ENCODE assay signal across 11 cellular contexts in the genomic region with DNA sequence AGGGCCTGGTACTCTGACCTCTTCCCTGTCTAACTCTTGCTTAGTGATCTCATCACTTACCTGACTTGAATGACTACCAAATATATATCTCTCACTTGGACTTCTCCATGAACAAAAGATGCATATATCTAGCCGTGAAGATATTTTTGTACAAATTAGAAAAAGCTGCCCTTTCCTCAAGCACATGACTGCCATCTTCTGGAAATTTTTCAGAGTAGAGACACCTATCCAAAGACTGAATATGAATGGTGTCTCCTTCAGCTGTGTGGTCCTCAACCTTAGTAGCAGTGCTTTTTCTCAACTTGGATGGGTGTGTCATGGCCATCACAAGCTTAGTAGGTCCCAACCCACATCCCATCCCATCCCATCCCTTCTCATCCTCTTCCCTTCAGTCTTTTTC.
DNase-seq lines count a peak whose midpoint lies in the region; FAIRE-seq and TF ChIP-seq lines count a peak whose summit lies in the region.
"Had no signal": no experiment of that assay in that cellular context is flagged by ENCODE, and none has a peak within 500 bp of the region (broad histone marks: within the 10 kb centered on the region; RNA-seq: fewer than 3 reads in every experiment).

No MANE protein-coding gene starts in this region.

- WGBS in small intestine, 3 donors = 8 to 34% (median 33%) methylated on average over 1 of the region's 1 CpG

- TF ChIP-seq POLR2A in endothelial cell of umbilical vein (IDR thresholded peaks at IDR 0.05; ENCODE audit: low read depth, low read length) = no peak

- POLR2A ChIA-PET in endothelial cell of umbilical vein (lab: Charles Lee) = interaction anchor here (0.5 kb wide), 1 partner anchor 340 kb away, joined by 4 read pairs; no protein-coding TSS in a partner anchor

- H3K4me3 ChIP-seq in endothelial cell of umbilical vein (replicated peaks in 1 of 3; ENCODE audit: insufficient read depth in 1 of 3, low read depth in 1 of 3, low read length in 3 of 3) (no peak overlapping the region), small intestine (ENCODE audit: low read depth in 1 of 2, low read length in 2 of 2) (no peak overlapping the region)
- H3K4me3 ChIP-seq: BLaER1 treated with 17β-estradiol and CSF1 and Interleukin-3, amounts not matched to agents 10 nM and 100 nM; body of pancreas had no signal

- peaks cover 0 to 4% (median 0%) of the 10 kb centered on the region in 3 donors for H3K27me3 Mint-ChIP-seq in immature natural killer cell (ENCODE audit: low read depth in 3 of 3)

- DNase-seq in NCI-H2171 treated with DMSO at 0.1 percent for 48 hours (lab: John Stamatoyannopoulos, UW) (peak; percentile 2), NCI-H2171 (lab: John Stamatoyannopoulos, UW) (no peak), NCI-H526 treated with DMSO at 0.1 percent for 48 hours (lab: John Stamatoyannopoulos, UW) (peak; percentile 53), endothelial cell of umbilical vein (ENCODE audit: low read depth, low spot score) (peak; percentile 48), small intestine (peak; percentile 13), GOT3 (lab: John Stamatoyannopoulos, UW) (no peak), immature natural killer cell (no peak), HTR-8/SVneo (ENCODE audit: insufficient read length, low spot score) (no peak)

- H4K20me1 ChIP-seq in endothelial cell of umbilical vein (replicated peaks; ENCODE audit: control insufficient read depth, extremely low read depth, insufficient read depth, low read length) = no peaks in the 10 kb centered on the region
- H4K20me1 ChIP-seq: BLaER1 treated with 17β-estradiol and CSF1 and Interleukin-3, amounts not matched to agents 10 nM and 100 nM had no signal

- no peaks in the 10 kb centered on the region for H3K4me1 ChIP-seq in endothelial cell of umbilical vein (ENCODE audit: control insufficient read depth, extremely low read depth, insufficient read depth, low read length)
- H3K4me1 ChIP-seq in small intestine (ENCODE audit: control insufficient read depth in 2 of 2, insufficient read depth in 1 of 2, low read depth in 1 of 2, low read length in 1 of 2) = no peaks in the 10 kb centered on the region
- H3K4me1 ChIP-seq: BLaER1 treated with 17β-estradiol and CSF1 and Interleukin-3, amounts not matched to agents 10 nM and 100 nM; body of pancreas had no signal

- no peaks in the 10 kb centered on the region for H3K9me3 ChIP-seq in endothelial cell of umbilical vein (replicated peaks; ENCODE audit: control insufficient read depth, insufficient read depth, low read length)
- H3K9me3 ChIP-seq in small intestine (ENCODE audit: control insufficient read depth, low read depth) = no peaks in the 10 kb centered on the region
- H3K9me3 ChIP-seq: BLaER1 treated with 17β-estradiol and CSF1 and Interleukin-3, amounts not matched to agents 10 nM and 100 nM; body of pancreas had no signal

- intact Hi-C loops in endothelial cell of umbilical vein (cut with micrococcal nuclease) = loop anchor here (1.0 to 2.0 kb wide), 4 partner anchors 142 to 329 kb away; a partner anchor contains a TSS

- H3K27me3 ChIP-seq in endothelial cell of umbilical vein (ENCODE audit: control insufficient read depth in 2 of 2, insufficient read depth in 2 of 2, low read length in 2 of 2) (no peaks in the 10 kb centered on the region), small intestine (ENCODE audit: control insufficient read depth in 2 of 2, insufficient read depth in 2 of 2, low read length in 2 of 2) (no peaks in the 10 kb centered on the region)
- H3K27me3 ChIP-seq: BLaER1 treated with 17β-estradiol and CSF1 and Interleukin-3, amounts not matched to agents 10 nM and 100 nM; body of pancreas had no signal

- peak; percentile 18 to 38 for TF ChIP-seq CTCF in endothelial cell of umbilical vein (IDR thresholded peaks at IDR 0.05; ENCODE audit: extremely low read depth in 1 of 2, insufficient read depth in 1 of 2, low read depth in 1 of 2, low read length in 2 of 2)

- H3K36me3 Mint-ChIP-seq in immature natural killer cell = no peaks in the 10 kb centered on the region
- H3K36me3 Mint-ChIP-seq: natural killer cell treated with Interleukin-12 subunit alpha and Interleukin-12 subunit beta and Interleukin-15 and Interleukin-18, amount 100 ng/mL, for 72 hours had no signal

- no peaks in the 10 kb centered on the region for H3K9me1 ChIP-seq in endothelial cell of umbilical vein (replicated peaks; ENCODE audit: control insufficient read depth, extremely low read depth, insufficient read depth, low read length)

- H2AFZ ChIP-seq in endothelial cell of umbilical vein (ENCODE audit: low read depth, low read length) = no peak overlapping the region

- H3K27ac Mint-ChIP-seq in immature natural killer cell = no peak overlapping the region
- H3K27ac Mint-ChIP-seq: natural killer cell treated with Interleukin-12 subunit alpha and Interleukin-12 subunit beta and Interleukin-15 and Interleukin-18, amount 100 ng/mL, for 72 hours had no signal

- H3K27ac ChIP-seq in endothelial cell of umbilical vein (ENCODE audit: insufficient read depth, low read depth, low read length) (no peak overlapping the region), small intestine (ENCODE audit: low read depth in 1 of 2, low read length in 1 of 2) (no peak overlapping the region)
- H3K27ac ChIP-seq: BLaER1 treated with 17β-estradiol and CSF1 and Interleukin-3, amounts not matched to agents 10 nM and 100 nM; body of pancreas had no signal

- H3K36me3 ChIP-seq in endothelial cell of umbilical vein (ENCODE audit: control insufficient read depth in 2 of 2, extremely low read depth in 1 of 2, insufficient read depth in 2 of 2, low read length in 2 of 2) = no peaks in the 10 kb centered on the region
- H3K36me3 ChIP-seq in small intestine (ENCODE audit: control insufficient read depth in 2 of 2, insufficient read depth in 2 of 2, low read length in 2 of 2) = no peaks in the 10 kb centered on the region
- H3K36me3 ChIP-seq: BLaER1 treated with 17β-estradiol and CSF1 and Interleukin-3, amounts not matched to agents 10 nM and 100 nM had no signal

- no peak overlapping the region for H3K4me3 Mint-ChIP-seq in immature natural killer cell
- H3K4me3 Mint-ChIP-seq: natural killer cell treated with Interleukin-12 subunit alpha and Interleukin-12 subunit beta and Interleukin-15 and Interleukin-18, amount 100 ng/mL, for 72 hours had no signal

- no peak overlapping the region for H3K4me2 ChIP-seq in endothelial cell of umbilical vein (ENCODE audit: insufficient read depth, low read length)
- H3K4me2 ChIP-seq: BLaER1 treated with 17β-estradiol and CSF1 and Interleukin-3, amounts not matched to agents 10 nM and 100 nM had no signal

- H3K9me3 Mint-ChIP-seq in immature natural killer cell = no peaks in the 10 kb centered on the region
- H3K9me3 Mint-ChIP-seq: natural killer cell treated with Interleukin-12 subunit alpha and Interleukin-12 subunit beta and Interleukin-15 and Interleukin-18, amount 100 ng/mL, for 72 hours had no signal

- no peaks in the 10 kb centered on the region for H3K79me2 ChIP-seq in endothelial cell of umbilical vein (ENCODE audit: control insufficient read depth, insufficient read depth, low read length)

- CTCF ChIA-PET in endothelial cell of umbilical vein (lab: Charles Lee) = interaction anchor here (0.7 to 13.9 kb wide), 29 partner anchors 10 to 417 kb away, joined by 3 to 538 read pairs (median 4); a partner anchor contains a TSS

- no peak overlapping the region for H3K9ac ChIP-seq in endothelial cell of umbilical vein (replicated peaks; ENCODE audit: extremely low read depth, insufficient read depth, low read length)
- H3K9ac ChIP-seq: BLaER1 treated with 17β-estradiol and CSF1 and Interleukin-3, amounts not matched to agents 10 nM and 100 nM had no signal

- no TSS peak for BruUV-seq in endothelial cell of umbilical vein (replicated peaks; lab: Mats Ljungman, UMichigan)

- dilution Hi-C loops in endothelial cell of umbilical vein (cut with MboI; ENCODE audit: extremely low pct_ligation_motif_present, low sequenced_read_pairs) = loop anchor here (25.0 kb wide), 2 partner anchors 196 to 346 kb away; a partner anchor contains a TSS

- no peaks in the 10 kb centered on the region for H3K4me1 Mint-ChIP-seq in immature natural killer cell

- FAIRE-seq in endothelial cell of umbilical vein (lab: Jason Lieb, UNC) = peak; percentile 42
- FAIRE-seq in small intestine (lab: Jason Lieb, UNC) = no peak
- no peak for FAIRE-seq in HTR-8/SVneo (lab: Jason Lieb, UNC)

TF ChIP-seq in endothelial cell of umbilical vein, 7 proteins besides CTCF, POLR2A, EP300 and RAD21:
- TF ChIP-seq GATA2 (IDR thresholded peaks at IDR 0.05; ENCODE audit: insufficient read depth, insufficient read length, low read depth, low read length) (no peak), EZH2 (IDR thresholded peaks at IDR 0.05; ENCODE audit: borderline replicate concordance, low read depth, low read length, severe bottlenecking) (no peak), POLR2AphosphoS5 (IDR thresholded peaks at IDR 0.05; ENCODE audit: insufficient read depth, low read depth, low read length) (no peak), JUN (IDR thresholded peaks at IDR 0.05; ENCODE audit: borderline replicate concordance, insufficient read depth, insufficient read length, low read depth) (no peak), FOS (IDR thresholded peaks at IDR 0.05; ENCODE audit: borderline replicate concordance, insufficient read depth, low read length) (no peak), MYC (IDR thresholded peaks at IDR 0.05; ENCODE audit: low read depth, low read length) (no peak)
- TF ChIP-seq, protein P1, sequence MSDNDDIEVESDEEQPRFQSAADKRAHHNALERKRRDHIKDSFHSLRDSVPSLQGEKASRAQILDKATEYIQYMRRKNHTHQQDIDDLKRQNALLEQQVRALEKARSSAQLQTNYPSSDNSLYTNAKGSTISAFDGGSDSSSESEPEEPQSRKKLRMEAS (IDR thresholded peaks at IDR 0.05; ENCODE audit: insufficient read depth, insufficient read length) = no peak

Comparison
In these comparisons a context has a peak if more than half of its experiments do, and no peak if none do; other contexts are left out.
1. DNase-seq: peak in NCI-H2171 treated with DMSO at 0.1 percent for 48 hours (single experiment), NCI-H526 treated with DMSO at 0.1 percent for 48 hours (single experiment), endothelial cell of umbilical vein (single experiment) and small intestine (single experiment); none in NCI-H2171 (single experiment), GOT3 (single experiment), immature natural killer cell (0 of 3) and HTR-8/SVneo (single experiment).